ENCODE assay signal across 32 cellular contexts in the genomic region with DNA sequence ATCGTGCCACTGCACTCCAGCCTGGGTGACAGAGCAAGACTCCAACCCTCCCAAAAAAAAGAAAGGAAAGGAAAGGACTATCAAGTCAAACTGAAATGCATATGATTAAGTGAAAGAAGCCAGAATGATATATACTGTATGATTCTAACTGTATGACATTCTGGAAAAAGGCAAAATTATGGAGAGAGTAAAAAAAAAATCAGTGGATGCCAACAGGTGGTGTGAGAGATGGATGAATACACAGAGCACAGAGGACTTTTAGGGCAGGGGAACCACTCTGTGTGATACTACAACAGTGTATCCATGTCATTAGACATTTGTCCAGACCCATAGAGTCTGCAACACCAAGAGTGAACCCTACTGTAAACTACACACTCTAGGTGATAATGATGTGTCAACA.
"Had no signal": no experiment of that assay in that cellular context is flagged by ENCODE, and none has a peak within 500 bp of the region (broad histone marks: within the 10 kb centered on the region; RNA-seq: fewer than 3 reads in every experiment).

No MANE protein-coding gene starts in this region.

- H3K4me3 Mint-ChIP-seq: activated B cell treated with CpG ODN at 0.5 μM for 24 hours; activated CD4-positive, alpha-beta memory T cell treated with anti-CD3 and anti-CD28 coated beads for 36 hours; activated CD4-positive, alpha-beta T cell treated with anti-CD3 and anti-CD28 coated beads, Interleukin-2, amount 10 ng/mL, durations not matched to agents 24 days and 14 days; activated CD8-positive, alpha-beta T cell treated with anti-CD3 and anti-CD28 coated beads for 36 hours; activated naive CD4-positive, alpha-beta T cell treated with anti-CD3 and anti-CD28 coated beads, Interleukin-2, amount 10 ng/mL, durations not matched to agents 7 days and 5 days; activated naive CD4-positive, alpha-beta T cell treated with anti-CD3 and anti-CD28 coated beads, Interleukin-2, amount 50 U/mL, for 24 hours; activated naive CD8-positive, alpha-beta T cell; activated naive CD8-positive, alpha-beta T cell treated with anti-CD3 and anti-CD28 coated beads, Interleukin-2, amount 10 ng/mL, durations not matched to agents 7 days and 5 days; activated naive CD8-positive, alpha-beta T cell treated with anti-CD3 and anti-CD28 coated beads, Interleukin-2, amount 50 U/mL, for 24 hours; activated T-cell treated with anti-CD3 and anti-CD28 coated beads, Interleukin-2, amount 50 U/mL, for 24 hours; brain; central memory CD8-positive, alpha-beta T cell; T-helper 2 cell treated with Interferon-gamma antibody and Interleukin-4, amounts not matched to agents 5 μg/mL and 100 μg/mL, for 36 hours had no signal

- H3K27ac Mint-ChIP-seq: activated B cell treated with CpG ODN at 0.5 μM for 24 hours; activated CD4-positive, alpha-beta memory T cell treated with anti-CD3 and anti-CD28 coated beads for 36 hours; activated CD4-positive, alpha-beta T cell treated with anti-CD3 and anti-CD28 coated beads, Interleukin-2, amount 10 ng/mL, durations not matched to agents 24 days and 14 days; activated CD8-positive, alpha-beta T cell treated with anti-CD3 and anti-CD28 coated beads for 36 hours; activated naive CD4-positive, alpha-beta T cell treated with anti-CD3 and anti-CD28 coated beads, Interleukin-2, amount 10 ng/mL, durations not matched to agents 7 days and 5 days; activated naive CD4-positive, alpha-beta T cell treated with anti-CD3 and anti-CD28 coated beads, Interleukin-2, amount 50 U/mL, for 24 hours; activated naive CD8-positive, alpha-beta T cell; activated naive CD8-positive, alpha-beta T cell treated with anti-CD3 and anti-CD28 coated beads, Interleukin-2, amount 10 ng/mL, durations not matched to agents 7 days and 5 days; activated naive CD8-positive, alpha-beta T cell treated with anti-CD3 and anti-CD28 coated beads, Interleukin-2, amount 50 U/mL, for 24 hours; activated T-cell treated with anti-CD3 and anti-CD28 coated beads, Interleukin-2, amount 50 U/mL, for 24 hours; activated T-helper 2 cell treated with anti-CD3 and anti-CD28 coated beads, Interferon-gamma antibody, Interleukin-2, Interleukin-4, amounts not matched to agents 10 μg/mL and 5 μg/mL and 100 μg/mL, durations not matched to agents 14 hours and 24 hours and 36 hours; T-helper 2 cell treated with Interferon-gamma antibody and Interleukin-4, amounts not matched to agents 5 μg/mL and 100 μg/mL, for 36 hours had no signal

- H3K4me1 Mint-ChIP-seq: activated CD4-positive, alpha-beta T cell treated with anti-CD3 and anti-CD28 coated beads, Interleukin-2, amount 10 ng/mL, durations not matched to agents 24 days and 14 days; activated naive CD4-positive, alpha-beta T cell treated with anti-CD3 and anti-CD28 coated beads, Interleukin-2, amount 10 ng/mL, durations not matched to agents 7 days and 5 days; activated naive CD4-positive, alpha-beta T cell treated with anti-CD3 and anti-CD28 coated beads, Interleukin-2, amount 50 U/mL, for 24 hours; activated naive CD8-positive, alpha-beta T cell treated with anti-CD3 and anti-CD28 coated beads, Interleukin-2, amount 50 U/mL, for 24 hours; central memory CD8-positive, alpha-beta T cell had no signal

- H3K9me3 ChIP-seq: ascending aorta, colonic mucosa had no signal

- H3K36me3 Mint-ChIP-seq: activated CD4-positive, alpha-beta memory T cell treated with anti-CD3 and anti-CD28 coated beads for 36 hours; activated naive CD4-positive, alpha-beta T cell treated with anti-CD3 and anti-CD28 coated beads, Interleukin-2, amount 10 ng/mL, durations not matched to agents 7 days and 5 days; activated naive CD4-positive, alpha-beta T cell treated with anti-CD3 and anti-CD28 coated beads, Interleukin-2, amount 50 U/mL, for 24 hours; activated naive CD8-positive, alpha-beta T cell; activated naive CD8-positive, alpha-beta T cell treated with anti-CD3 and anti-CD28 coated beads, Interleukin-2, amount 10 ng/mL, durations not matched to agents 7 days and 5 days; brain had no signal

- DNase-seq: activated B cell treated with CpG ODN at 0.5 μM for 24 hours; activated CD4-positive, alpha-beta memory T cell treated with anti-CD3 and anti-CD28 coated beads for 36 hours; activated CD4-positive, alpha-beta T cell treated with anti-CD3 and anti-CD28 coated beads for 4 hours; activated CD4-positive, alpha-beta T cell treated with anti-CD3 and anti-CD28 coated beads, Interleukin-2, amount 10 ng/mL, durations not matched to agents 24 days and 14 days; activated CD4-positive, alpha-beta T cell treated with anti-CD3 and anti-CD28 coated beads, Interleukin-2, amount 50 U/mL, for 1 hour; activated CD4-positive, alpha-beta T cell treated with anti-CD3 and anti-CD28 coated beads, Interleukin-2, amount 50 U/mL, for 4 hours; activated CD4-positive, CD25-positive, alpha-beta regulatory T cell treated with anti-CD3 and anti-CD28 coated beads, Interleukin-2, amount 50 U/mL, for 72 hours; activated CD8-positive, alpha-beta memory T cell treated with anti-CD3 and anti-CD28 coated beads, Interleukin-2, amount 50 U/mL, for 4 hours; activated CD8-positive, alpha-beta T cell treated with anti-CD3 and anti-CD28 coated beads for 36 hours; activated effector memory CD4-positive, alpha-beta T cell treated with Interleukin-2 at 50 U/mL for 16 hours; activated gamma-delta T cell; activated naive CD4-positive, alpha-beta T cell treated with anti-CD3 and anti-CD28 coated beads, Interleukin-2, amount 10 ng/mL, durations not matched to agents 7 days and 5 days; activated naive CD4-positive, alpha-beta T cell treated with Interleukin-2 at 50 U/mL for 16 hours; activated naive CD8-positive, alpha-beta T cell treated with anti-CD3 and anti-CD28 coated beads, Interleukin-2, amount 10 ng/mL, durations not matched to agents 7 days and 5 days; activated naive CD8-positive, alpha-beta T cell treated with anti-CD3 and anti-CD28 coated beads, Interleukin-2, amount 50 U/mL, for 24 hours; activated T-cell treated with anti-CD3 and anti-CD28 coated beads for 4 hours; activated T-cell treated with anti-CD3 and anti-CD28 coated beads, Interleukin-2, amount 50 U/mL, for 24 hours; activated T-cell treated with anti-CD3 and anti-CD28 coated beads, Interleukin-2, amount 50 U/mL, for 48 hours; amygdala; anterior cingulate cortex; caudate nucleus; cerebellar nuclear complex; colonic mucosa; T-helper 2 cell; T-helper 9 cell had no signal

- ATAC-seq: activated CD8-positive, alpha-beta T cell treated with anti-CD3 and anti-CD28 coated beads for 36 hours; activated naive CD8-positive, alpha-beta T cell treated with anti-CD3 and anti-CD28 coated beads, Interleukin-2, amount 50 U/mL, for 24 hours had no signal
